19 cellular contexts compared by ENCODE assay signal in the genomic region with DNA sequence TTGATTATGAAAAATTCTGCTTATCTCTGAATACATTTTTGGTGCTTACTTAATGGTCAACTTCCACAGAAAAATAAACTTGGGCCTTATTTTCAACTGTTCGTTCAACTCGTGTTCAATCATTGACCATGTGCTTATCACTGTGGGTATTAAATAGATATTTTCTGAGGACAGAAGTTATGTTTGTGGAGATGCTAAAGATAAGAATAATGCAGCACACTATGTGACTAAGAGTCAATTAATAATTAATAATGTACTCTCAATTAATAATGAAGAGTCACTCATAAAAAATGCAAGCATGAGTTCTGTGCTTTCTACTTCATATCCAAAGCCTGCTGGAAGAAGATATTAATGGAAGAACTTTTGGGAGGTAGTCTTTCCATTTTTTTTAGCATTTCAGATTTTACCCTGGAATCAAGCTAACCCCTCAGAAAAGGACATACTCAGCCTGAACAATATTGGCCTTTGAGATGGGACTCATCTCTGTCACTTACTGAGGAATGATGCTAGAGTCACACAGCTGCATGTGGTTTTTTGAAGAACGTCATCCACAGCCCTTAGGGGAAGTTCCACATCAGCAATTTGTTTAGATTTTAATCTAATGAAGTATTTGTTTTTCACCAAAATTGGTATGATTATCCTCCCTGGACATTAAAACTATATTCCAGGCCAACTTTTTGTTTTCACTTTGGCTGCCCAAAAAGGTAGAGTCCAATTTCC.
A peak's percentile ranks its signal among the peaks of the same experiment; 100 is the strongest.
DNase-seq lines count a peak whose midpoint lies in the region; ATAC-seq and TF ChIP-seq lines count a peak whose summit lies in the region.
"Had no signal": no experiment of that assay in that cellular context is flagged by ENCODE, and none has a peak within 500 bp of the region (broad histone marks: within the 10 kb centered on the region; RNA-seq: fewer than 3 reads in every experiment).

No MANE protein-coding gene starts in this region.

- H3K4me3 Mint-ChIP-seq in WTC11 (no peak overlapping the region), endothelial cell (ENCODE audit: unreplicated experiment) (no peak overlapping the region)
- H3K4me3 Mint-ChIP-seq: CD8-positive, alpha-beta T cell; central memory CD8-positive, alpha-beta T cell; effector memory CD8-positive, alpha-beta T cell; IgD-negative memory B cell; naive thymus-derived CD8-positive, alpha-beta T cell had no signal

- H3K36me3 Mint-ChIP-seq in WTC11 (no peaks in the 10 kb centered on the region), endothelial cell (ENCODE audit: low read depth, unreplicated experiment) (no peaks in the 10 kb centered on the region)
- H3K36me3 Mint-ChIP-seq: CD8-positive, alpha-beta T cell; IgD-negative memory B cell had no signal

- CTCF ChIA-PET in WTC11 (lab: Charles Lee): no interaction called here

- TF ChIP-seq CTCF in WTC11 (IDR thresholded peaks at IDR 0.05) (no peak), endothelial cell (IDR thresholded peaks at IDR 0.05; ENCODE audit: unreplicated experiment) (no peak)

- H3K4me1 Mint-ChIP-seq in WTC11: no peaks in the 10 kb centered on the region
- H3K4me1 Mint-ChIP-seq in endothelial cell (ENCODE audit: unreplicated experiment): no peaks in the 10 kb centered on the region
- H3K4me1 Mint-ChIP-seq: central memory CD8-positive, alpha-beta T cell; IgD-negative memory B cell; naive thymus-derived CD8-positive, alpha-beta T cell had no signal

- ATAC-seq in GM18508 (IDR thresholded peaks at IDR 0.05; ENCODE audit: insufficient read depth, unreplicated experiment): peak; percentile 70
- ATAC-seq in GM19452 (IDR thresholded peaks at IDR 0.05; ENCODE audit: unreplicated experiment): peak; percentile 69
- ATAC-seq in HG02840 (IDR thresholded peaks at IDR 0.05; ENCODE audit: low FRiP score, unreplicated experiment): peak; percentile 77
- peak; percentile 55 for ATAC-seq in HG03457 (IDR thresholded peaks at IDR 0.05; ENCODE audit: unreplicated experiment)
- no peak for ATAC-seq in WTC11
- ATAC-seq in left lobe of liver: no peak
- ATAC-seq: CD8-positive, alpha-beta T cell; effector memory CD8-positive, alpha-beta T cell; naive thymus-derived CD8-positive, alpha-beta T cell had no signal

- POLR2A ChIA-PET in WTC11 (lab: Charles Lee): no interaction called here

- H3K27ac Mint-ChIP-seq in WTC11: no peak overlapping the region
- no peak overlapping the region for H3K27ac Mint-ChIP-seq in endothelial cell (ENCODE audit: unreplicated experiment)
- H3K27ac Mint-ChIP-seq: CD8-positive, alpha-beta T cell; effector memory CD8-positive, alpha-beta T cell; IgD-negative memory B cell; naive thymus-derived CD8-positive, alpha-beta T cell had no signal

- no peaks in the 10 kb centered on the region for H3K9me3 Mint-ChIP-seq in WTC11
- H3K9me3 Mint-ChIP-seq in endothelial cell (ENCODE audit: unreplicated experiment): no peaks in the 10 kb centered on the region
- H3K9me3 Mint-ChIP-seq: CD8-positive, alpha-beta T cell; central memory CD8-positive, alpha-beta T cell; effector memory CD8-positive, alpha-beta T cell; IgD-negative memory B cell had no signal

- DNase-seq in WTC11 (ENCODE audit: low spot score): no peak
- no peak for DNase-seq in left lobe of liver (ENCODE audit: low spot score)
- no peak for DNase-seq in endothelial cell (ENCODE audit: low spot score)
- no peak for DNase-seq in stimulated activated CD4-positive, alpha-beta T cell treated with anti-CD3 and anti-CD28 coated beads, Interleukin-4, amount 100 ng/mL, for 4 hours
- DNase-seq: activated CD4-positive, CD25-positive, alpha-beta regulatory T cell treated with anti-CD3 and anti-CD28 coated beads, Interleukin-2, amount 50 U/mL, for 72 hours; activated effector memory CD4-positive, alpha-beta T cell treated with Interleukin-2 at 50 U/mL for 16 hours; CD8-positive, alpha-beta T cell; DMS79; effector memory CD8-positive, alpha-beta T cell; islet precursor cell; naive thymus-derived CD8-positive, alpha-beta T cell; NCI-H526 treated with DMSO at 0.1 percent for 48 hours; OCI-M1 had no signal

- H3K27me3 Mint-ChIP-seq in WTC11 (ENCODE audit: low read depth) (no peaks in the 10 kb centered on the region), endothelial cell (ENCODE audit: unreplicated experiment) (no peaks in the 10 kb centered on the region)
- H3K27me3 Mint-ChIP-seq: central memory CD8-positive, alpha-beta T cell; IgD-negative memory B cell had no signal

TF ChIP-seq in WTC11, 78 proteins besides CTCF, POLR2A, EP300 and RAD21 (continues in another document):
- TF ChIP-seq, protein P1, sequence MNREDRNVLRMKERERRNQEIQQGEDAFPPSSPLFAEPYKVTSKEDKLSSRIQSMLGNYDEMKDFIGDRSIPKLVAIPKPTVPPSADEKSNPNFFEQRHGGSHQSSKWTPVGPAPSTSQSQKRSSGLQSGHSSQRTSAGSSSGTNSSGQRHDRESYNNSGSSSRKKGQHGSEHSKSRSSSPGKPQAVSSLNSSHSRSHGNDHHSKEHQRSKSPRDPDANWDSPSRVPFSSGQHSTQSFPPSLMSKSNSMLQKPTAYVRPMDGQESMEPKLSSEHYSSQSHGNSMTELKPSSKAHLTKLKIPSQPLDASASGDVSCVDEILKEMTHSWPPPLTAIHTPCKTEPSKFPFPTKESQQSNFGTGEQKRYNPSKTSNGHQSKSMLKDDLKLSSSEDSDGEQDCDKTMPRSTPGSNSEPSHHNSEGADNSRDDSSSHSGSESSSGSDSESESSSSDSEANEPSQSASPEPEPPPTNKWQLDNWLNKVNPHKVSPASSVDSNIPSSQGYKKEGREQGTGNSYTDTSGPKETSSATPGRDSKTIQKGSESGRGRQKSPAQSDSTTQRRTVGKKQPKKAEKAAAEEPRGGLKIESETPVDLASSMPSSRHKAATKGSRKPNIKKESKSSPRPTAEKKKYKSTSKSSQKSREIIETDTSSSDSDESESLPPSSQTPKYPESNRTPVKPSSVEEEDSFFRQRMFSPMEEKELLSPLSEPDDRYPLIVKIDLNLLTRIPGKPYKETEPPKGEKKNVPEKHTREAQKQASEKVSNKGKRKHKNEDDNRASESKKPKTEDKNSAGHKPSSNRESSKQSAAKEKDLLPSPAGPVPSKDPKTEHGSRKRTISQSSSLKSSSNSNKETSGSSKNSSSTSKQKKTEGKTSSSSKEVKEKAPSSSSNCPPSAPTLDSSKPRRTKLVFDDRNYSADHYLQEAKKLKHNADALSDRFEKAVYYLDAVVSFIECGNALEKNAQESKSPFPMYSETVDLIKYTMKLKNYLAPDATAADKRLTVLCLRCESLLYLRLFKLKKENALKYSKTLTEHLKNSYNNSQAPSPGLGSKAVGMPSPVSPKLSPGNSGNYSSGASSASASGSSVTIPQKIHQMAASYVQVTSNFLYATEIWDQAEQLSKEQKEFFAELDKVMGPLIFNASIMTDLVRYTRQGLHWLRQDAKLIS (CRISPR knock-in tag; IDR thresholded peaks at IDR 0.05; ENCODE audit: borderline replicate concordance): no peak
- TF ChIP-seq ZSCAN18 (CRISPR knock-in tag; IDR thresholded peaks at IDR 0.05) (no peak), GTF2I (CRISPR knock-in tag; conservative IDR thresholded peaks at IDR 0.05) (no peak), ATF6 (CRISPR knock-in tag; IDR thresholded peaks at IDR 0.05) (no peak), KAT7 (CRISPR knock-in tag; IDR thresholded peaks at IDR 0.05; ENCODE audit: borderline replicate concordance) (no peak), ELF4 (CRISPR knock-in tag; IDR thresholded peaks at IDR 0.05; ENCODE audit: low read depth) (no peak), EMX1 (CRISPR knock-in tag; IDR thresholded peaks at IDR 0.05) (no peak), ZNF671 (CRISPR knock-in tag; IDR thresholded peaks at IDR 0.05) (no peak), RELA (CRISPR knock-in tag; IDR thresholded peaks at IDR 0.05; ENCODE audit: borderline replicate concordance) (no peak), MXD4 (CRISPR knock-in tag; IDR thresholded peaks at IDR 0.05; ENCODE audit: borderline replicate concordance) (no peak), SP1 (CRISPR knock-in tag; conservative IDR thresholded peaks at IDR 0.05) (no peak), OVOL2 (CRISPR knock-in tag; IDR thresholded peaks at IDR 0.05; ENCODE audit: borderline replicate concordance) (no peak), TEAD4 (CRISPR knock-in tag; IDR thresholded peaks at IDR 0.05) (no peak)
- TF ChIP-seq, protein P2, sequence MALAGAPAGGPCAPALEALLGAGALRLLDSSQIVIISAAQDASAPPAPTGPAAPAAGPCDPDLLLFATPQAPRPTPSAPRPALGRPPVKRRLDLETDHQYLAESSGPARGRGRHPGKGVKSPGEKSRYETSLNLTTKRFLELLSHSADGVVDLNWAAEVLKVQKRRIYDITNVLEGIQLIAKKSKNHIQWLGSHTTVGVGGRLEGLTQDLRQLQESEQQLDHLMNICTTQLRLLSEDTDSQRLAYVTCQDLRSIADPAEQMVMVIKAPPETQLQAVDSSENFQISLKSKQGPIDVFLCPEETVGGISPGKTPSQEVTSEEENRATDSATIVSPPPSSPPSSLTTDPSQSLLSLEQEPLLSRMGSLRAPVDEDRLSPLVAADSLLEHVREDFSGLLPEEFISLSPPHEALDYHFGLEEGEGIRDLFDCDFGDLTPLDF (CRISPR knock-in tag; IDR thresholded peaks at IDR 0.05): no peak

Comparison
In these comparisons a context has a peak if more than half of its experiments do, and no peak if none do; other contexts are left out.
1. ATAC-seq: peak in GM18508 (single experiment), GM19452 (single experiment), HG02840 (single experiment) and HG03457 (single experiment); none in WTC11 (single experiment) and left lobe of liver (single experiment).